ENCODE assay signal across 10 cellular contexts in genomic region chr11:102577182-102577581, GRCh38. TPM values are rescaled to one million over a fixed set of nuclear protein-coding genes. Genes with fewer than 3 reads are reported as not detected.
DNase-seq lines count a peak whose midpoint lies in the region; ATAC-seq, FAIRE-seq and TF ChIP-seq lines count a peak whose summit lies in the region.
"Had no signal": no experiment of that assay in that cellular context is flagged by ENCODE, and none has a peak within 500 bp of the region (broad histone marks: within the 10 kb centered on the region; RNA-seq: fewer than 3 reads in every experiment).

No MANE protein-coding gene starts in this region.

- H2AFZ ChIP-seq in keratinocyte (ENCODE audit: control insufficient read depth, low read length), result no peak overlapping the region

- TF ChIP-seq CTCF in GM06990 (IDR thresholded peaks at IDR 0.05; ENCODE audit: insufficient read depth, low read length, poor library complexity, severe bottlenecking), result no peak
- TF ChIP-seq CTCF in keratinocyte (optimal IDR thresholded peaks at IDR 0.05 in 1 of 3, IDR thresholded peaks at IDR 0.05 in 1 of 3, conservative IDR thresholded peaks at IDR 0.05 in 1 of 3; ENCODE audit: extremely low read depth in 1 of 3, insufficient read depth in 2 of 3, low read length in 3 of 3), result no peak

- peak; percentile 20 for FAIRE-seq in keratinocyte (lab: Jason Lieb, UNC)

- no peaks in the 10 kb centered on the region for H3K79me2 ChIP-seq in keratinocyte (ENCODE audit: control insufficient read depth, insufficient read depth, low read length)

- H3K9ac ChIP-seq in keratinocyte (ENCODE audit: control insufficient read depth, extremely low read depth, insufficient read depth, low read length), result no peak overlapping the region

- dilution Hi-C loops in keratinocyte (cut with MboI; ENCODE audit: extremely low pct_ligation_motif_present, low sequenced_read_pairs), result no loop called here

- H3K36me3 ChIP-seq in GM06990 (ENCODE audit: control insufficient read depth, insufficient read depth, low read length) (no peaks in the 10 kb centered on the region), keratinocyte (ENCODE audit: control insufficient read depth in 2 of 2, extremely low read depth in 1 of 2, insufficient read depth in 2 of 2, low read length in 2 of 2) (no peaks in the 10 kb centered on the region)

- no peaks in the 10 kb centered on the region for H3K9me1 ChIP-seq in keratinocyte (ENCODE audit: control insufficient read depth, extremely low read depth, insufficient read depth, low read length)

- DNase-seq in GM06990 (ENCODE audit: extremely low read depth, insufficient read length), result peak; percentile 51
- DNase-seq in NOMO-1 (lab: John Stamatoyannopoulos, UW; ENCODE audit: unreplicated experiment in 2 of 2), result peak; percentile 81 to 94
- no peak for DNase-seq in keratinocyte (ENCODE audit: low read depth, low spot score)
- no peak for DNase-seq in C1 segment of cervical spinal cord (lab: John Stamatoyannopoulos, UW)
- DNase-seq in iPS-NIHi7 (ENCODE audit: extremely low spot score), result no peak
- no peak for DNase-seq in HuH-7.5 (ENCODE audit: low spot score)
- DNase-seq: activated CD4-positive, alpha-beta T cell treated with anti-CD3 and anti-CD28 coated beads, Interleukin-2, amount 50 U/mL, for 4 hours; NCI-H510A treated with DMSO at 0.1 percent for 48 hours had no signal

- no peak overlapping the region for H3K4me3 ChIP-seq in GM06990 (replicated peaks; ENCODE audit: low read depth, low read length)
- no peak overlapping the region for H3K4me3 ChIP-seq in keratinocyte (ENCODE audit: control insufficient read depth in 2 of 3, extremely low read depth in 1 of 3, insufficient read depth in 2 of 3, low read depth in 1 of 3, low read length in 3 of 3)

- no peaks in the 10 kb centered on the region for H4K20me1 ChIP-seq in keratinocyte (ENCODE audit: control insufficient read depth, extremely low read depth, insufficient read depth, low read length)

- H3K27ac ChIP-seq in keratinocyte (ENCODE audit: control insufficient read depth, insufficient read depth, low read length), result no peak overlapping the region

- H3K9me3 ChIP-seq in keratinocyte (ENCODE audit: control insufficient read depth, low read depth, low read length), result no peaks in the 10 kb centered on the region

- ATAC-seq in GM21786 (IDR thresholded peaks at IDR 0.05; ENCODE audit: unreplicated experiment), result peak; percentile 47
- no peak for ATAC-seq in GM21717 (IDR thresholded peaks at IDR 0.05; ENCODE audit: unreplicated experiment)

- H3K4me1 ChIP-seq in keratinocyte (ENCODE audit: control insufficient read depth, extremely low read depth, insufficient read depth, low read length), result no peaks in the 10 kb centered on the region

- no peak overlapping the region for H3K4me2 ChIP-seq in keratinocyte (ENCODE audit: control insufficient read depth, extremely low read depth, insufficient read depth, low read depth, low read length)

- H3K27me3 ChIP-seq in GM06990 (replicated peaks; ENCODE audit: control insufficient read depth, insufficient read depth, low read length) (no peaks in the 10 kb centered on the region), keratinocyte (ENCODE audit: control insufficient read depth, extremely low read depth, insufficient read depth, low read length) (no peaks in the 10 kb centered on the region)

RNA-seq across cellular contexts. Expression of gene MMP7, which starts 46.6 kb away (rescaled TPM):
- polyA plus RNA-seq in keratinocyte, result 0.61 to 2.2 TPM (median 0.81 TPM) in 3 replicates
- not detected for polyA plus RNA-seq in keratinocyte (2011; ENCODE audit: low read depth)
- polyA plus RNA-seq in keratinocyte (2011; cell fraction: cytosol; rRNA removed), result 0.56 and 1.4 TPM in 2 replicates
- polyA plus RNA-seq in keratinocyte (2011; cell fraction: nucleus; rRNA removed), result 2.1 and 2.8 TPM in 2 replicates
- 0.65 TPM in 1 of 2 replicates, not detected in the other for polyA plus RNA-seq in keratinocyte (2012; ENCODE audit: low replicate concordance)
- 1.1 TPM in 1 of 3 replicates, not detected in the others for polyA minus RNA-seq in keratinocyte
- not detected for polyA minus RNA-seq in keratinocyte (2011; cell fraction: cytosol; rRNA and poly(A)+ RNA removed)
- 0.53 and 1.6 TPM in 2 replicates for polyA minus RNA-seq in keratinocyte (2011; cell fraction: nucleus; rRNA and poly(A)+ RNA removed)

RNA-seq across cellular contexts. Expression of gene MMP20, which starts 48.0 kb away (rescaled TPM):
- polyA plus RNA-seq in keratinocyte, result not detected in 3 replicates
- polyA plus RNA-seq in keratinocyte (2011; ENCODE audit: low read depth), result not detected
- polyA plus RNA-seq in keratinocyte (2011; cell fraction: cytosol; rRNA removed), result not detected in 2 replicates
- not detected in 2 replicates for polyA plus RNA-seq in keratinocyte (2011; cell fraction: nucleus; rRNA removed)
- polyA plus RNA-seq in keratinocyte (2012; ENCODE audit: low replicate concordance), result not detected in 2 replicates
- not detected in 3 replicates for polyA minus RNA-seq in keratinocyte
- polyA minus RNA-seq in keratinocyte (2011; cell fraction: cytosol; rRNA and poly(A)+ RNA removed), result not detected
- polyA minus RNA-seq in keratinocyte (2011; cell fraction: nucleus; rRNA and poly(A)+ RNA removed), result not detected in 2 replicates

Comparison
In these comparisons a context has a peak if more than half of its experiments do, and no peak if none do; other contexts are left out.
1. DNase-seq: peak in GM06990 (single experiment) and NOMO-1 (2 of 2); none in keratinocyte (single experiment), C1 segment of cervical spinal cord (0 of 14), iPS-NIHi7 (single experiment) and HuH-7.5 (single experiment).